ENCODE assay signal across 9 cellular contexts in the genomic region with DNA sequence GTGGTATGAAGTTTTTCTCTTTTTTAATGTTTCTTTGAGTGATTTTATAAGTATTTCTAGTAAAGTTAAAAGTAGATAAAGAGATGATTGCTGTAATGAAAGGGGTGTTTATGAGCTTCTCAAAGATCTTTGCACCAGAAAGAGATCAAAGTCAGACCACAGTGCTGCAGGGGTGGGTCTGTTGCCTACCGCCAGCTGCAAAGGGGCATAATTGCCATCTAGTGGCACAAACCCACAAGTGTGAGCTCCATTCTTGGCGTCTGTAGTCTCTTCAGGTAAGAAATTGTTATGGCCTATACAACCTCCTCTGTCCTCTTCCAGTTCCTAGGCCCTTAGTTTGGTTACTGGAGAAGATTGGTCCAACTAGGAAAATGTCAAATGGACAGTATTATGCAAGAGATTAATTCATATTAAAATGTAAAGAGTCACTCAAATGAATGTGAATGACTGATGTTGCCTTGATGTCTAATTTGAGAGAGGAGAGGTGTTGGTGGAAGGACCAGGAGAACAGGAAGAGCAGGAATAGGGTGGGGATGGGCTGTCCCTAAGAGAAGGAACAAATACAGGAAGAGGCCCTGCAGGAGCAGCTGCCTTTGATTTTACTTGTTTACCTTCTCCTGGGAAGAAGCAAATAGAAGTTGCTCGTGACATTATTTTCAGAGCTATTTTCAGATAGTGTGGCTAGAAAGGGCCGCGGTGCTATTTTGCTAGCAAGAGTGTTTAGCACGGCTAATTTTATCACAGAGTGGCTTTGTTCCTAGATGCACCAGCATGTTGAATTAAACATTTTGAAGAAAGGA. TPM values are rescaled to one million over a fixed set of nuclear protein-coding genes. Genes with fewer than 3 reads are reported as not detected.
A peak's percentile ranks its signal among the peaks of the same experiment; 100 is the strongest.
DNase-seq lines count a peak whose midpoint lies in the region; ATAC-seq, FAIRE-seq and TF ChIP-seq lines count a peak whose summit lies in the region.
"Had no signal": no experiment of that assay in that cellular context is flagged by ENCODE, and none has a peak within 500 bp of the region (broad histone marks: within the 10 kb centered on the region; RNA-seq: fewer than 3 reads in every experiment).

No MANE protein-coding gene starts in this region.

- no peak overlapping the region for H3K27ac Mint-ChIP-seq in CD4-positive, alpha-beta T cell

- CTCF ChIA-PET in CD4-positive, alpha-beta T cell (lab: Charles Lee), result interaction anchor here (0.6 to 1.9 kb wide), 14 partner anchors 9 to 712 kb away, joined by 3 to 36 read pairs (median 4); no protein-coding TSS in a partner anchor
- CTCF ChIA-PET in Panc1 (lab: Charles Lee), result no interaction called here
- CTCF ChIA-PET in mammary epithelial cell (lab: Charles Lee; ENCODE audit: low non-redundant PET), result no interaction called here

- H3K9ac ChIP-seq in mammary epithelial cell (ENCODE audit: insufficient read depth, low read length), result peak overlapping the region; percentile 22

- POLR2A ChIA-PET in CD4-positive, alpha-beta T cell (lab: Charles Lee), result interaction anchor here (0.7 to 4.1 kb wide), 10 partner anchors 53 to 649 kb away, joined by 3 to 37 read pairs (median 4); a partner anchor contains a TSS
- POLR2A ChIA-PET in Panc1 (lab: Charles Lee), result interaction anchor here (0.7 kb wide), 1 partner anchor 846 kb away, joined by 8 read pairs; no protein-coding TSS in a partner anchor

- intact Hi-C loops in CD4-positive, alpha-beta T cell (cut with DNase I, micrococcal nuclease), result loop anchor here (1.0 to 5.0 kb wide), 3 partner anchors 52 to 325 kb away; a partner anchor contains a TSS
- intact Hi-C loops in Panc1 (cut with micrococcal nuclease; ENCODE audit: unreplicated experiment), result no loop called here
- intact Hi-C loops in mammary epithelial cell (cut with micrococcal nuclease), result loop anchor here (5.0 kb wide), 1 partner anchor 35 kb away; no protein-coding TSS in a partner anchor
- intact Hi-C loops in pancreas (cut with DNase I), result no loop called here

- TF ChIP-seq CTCF in CD4-positive, alpha-beta T cell (IDR thresholded peaks at IDR 0.05), result peak; percentile 69
- TF ChIP-seq CTCF in HFF-Myc (IDR thresholded peaks at IDR 0.05; ENCODE audit: low read depth, low read length, missing control alignments) (peak; percentile 3), Panc1 (IDR thresholded peaks at IDR 0.05) (0 out of 2 replicates have a peak, but pooled peaks have one; percentile 33), mammary epithelial cell (conservative IDR thresholded peaks at IDR 0.05 in 1 of 2, IDR thresholded peaks at IDR 0.05 in 1 of 2; ENCODE audit: extremely low read depth in 1 of 2, insufficient read depth in 1 of 2, low read depth in 1 of 2, low read length in 2 of 2) (peak; percentile 33 to 46), pancreas (IDR thresholded peaks at IDR 0.05) (peak in 1 of 4 donors; percentile 7)

- no peaks in the 10 kb centered on the region for H4K20me1 ChIP-seq in mammary epithelial cell (ENCODE audit: insufficient read depth, low read length)

- H3K79me2 ChIP-seq in mammary epithelial cell (ENCODE audit: insufficient read depth, low read length), result peaks cover 21% of the 10 kb centered on the region

- no peaks in the 10 kb centered on the region for H3K27me3 ChIP-seq in CD4-positive, alpha-beta T cell (ENCODE audit: control insufficient read depth, insufficient read depth, low read length)
- H3K27me3 ChIP-seq in Panc1 (ENCODE audit: control insufficient read depth, insufficient read depth, low read length) (no peaks in the 10 kb centered on the region), mammary epithelial cell (ENCODE audit: insufficient read depth, low read length) (no peaks in the 10 kb centered on the region), pancreas (no peaks in the 10 kb centered on the region), HAP-1 (ENCODE audit: low read depth) (no peaks in the 10 kb centered on the region)

- H3K9me3 ChIP-seq in CD4-positive, alpha-beta T cell (ENCODE audit: control insufficient read depth, low read length), result no peaks in the 10 kb centered on the region
- H3K9me3 ChIP-seq in Panc1 (ENCODE audit: control insufficient read depth, insufficient read depth, low read depth, low read length) (no peaks in the 10 kb centered on the region), mammary epithelial cell (replicated peaks; ENCODE audit: insufficient read depth, low read length) (no peaks in the 10 kb centered on the region), pancreas (no peaks in the 10 kb centered on the region), HAP-1 (no peaks in the 10 kb centered on the region)

- dilution Hi-C loops in mammary epithelial cell (cut with HindIII; ENCODE audit: low sequenced_read_pairs), result no loop called here

- no peaks in the 10 kb centered on the region for H3K36me3 Mint-ChIP-seq in CD4-positive, alpha-beta T cell (ENCODE audit: low read depth)

- H2AFZ ChIP-seq in mammary epithelial cell (ENCODE audit: low read depth, low read length), result peak overlapping the region; percentile 30

- peak; percentile 20 to 55 (median 44) for DNase-seq in CD4-positive, alpha-beta T cell
- DNase-seq in HFF-Myc (ENCODE audit: extremely low read depth, low read depth) (no peak), Panc1 (ENCODE audit: low read depth, low spot score) (no peak), mammary epithelial cell (peak; percentile 61), pancreas (peak in 1 of 6 donors; percentile 7), occipital lobe (lab: John Stamatoyannopoulos, UW) (no peak), A172 (ENCODE audit: low spot score) (no peak), HAP-1 (ENCODE audit: low spot score in 2 of 2) (no peak)

- H3K36me3 ChIP-seq in Panc1 (ENCODE audit: control insufficient read depth, insufficient read depth, low read length) (no peaks in the 10 kb centered on the region), mammary epithelial cell (ENCODE audit: insufficient read depth, low read length) (no peaks in the 10 kb centered on the region), pancreas (no peaks in the 10 kb centered on the region), HAP-1 (replicated peaks) (no peaks in the 10 kb centered on the region)

- 78% methylated on average over 6 of the region's 6 CpGs for WGBS in mammary epithelial cell (ENCODE audit: low coverage, missing lambda C conversion rate)
- WGBS in pancreas, 2 donors, result 40 to 42% methylated on average over 6 of the region's 6 CpGs

- in situ Hi-C loops in Panc1 (cut with HindIII; ENCODE audit: low pct_unique_long_range_greater_than_20kb, low sequenced_read_pairs) (no loop called here), mammary epithelial cell (cut with MboI; ENCODE audit: low sequenced_read_pairs in 2 of 2) (loop anchor here (5.0 kb wide), 1 partner anchor 50 kb away; no protein-coding TSS in a partner anchor), HAP-1 (cut with MboI; ENCODE audit: low sequenced_read_pairs) (no loop called here)

- H3K4me3 Mint-ChIP-seq in CD4-positive, alpha-beta T cell, result no peak overlapping the region

- peak; percentile 95 for ATAC-seq in CD4-positive, alpha-beta T cell (ENCODE audit: poor library complexity)
- ATAC-seq in Panc1 (no peak), pancreas (peak; percentile 60 to 85 (median 76))

- H3K4me3 ChIP-seq in HFF-Myc (replicated peaks; ENCODE audit: low read depth, low read length) (no peak overlapping the region), Panc1 (ENCODE audit: low read depth in 2 of 2, low read length in 2 of 2) (no peak overlapping the region), mammary epithelial cell (replicated peaks in 1 of 3; ENCODE audit: insufficient read depth in 1 of 3, low read depth in 2 of 3, low read length in 3 of 3) (no peak overlapping the region), pancreas (no peak overlapping the region), HAP-1 (no peak overlapping the region)

- H3K4me1 ChIP-seq in Panc1 (ENCODE audit: control insufficient read depth, insufficient read depth, low read length) (no peaks in the 10 kb centered on the region), mammary epithelial cell (ENCODE audit: insufficient read depth, low read length) (peaks cover 58% of the 10 kb centered on the region), pancreas (peaks cover 0 to 6% (median 0%) of the 10 kb centered on the region in 3 donors), HAP-1 (no peaks in the 10 kb centered on the region)

- no peak for FAIRE-seq in pancreas (lab: Jason Lieb, UNC)
- FAIRE-seq: astrocyte had no signal

- BruUV-seq in Panc1 (replicated peaks; lab: Mats Ljungman, UMichigan) (no TSS peak), mammary epithelial cell (replicated peaks; lab: Mats Ljungman, UMichigan) (no TSS peak)

- no peaks in the 10 kb centered on the region for H3K27me3 Mint-ChIP-seq in CD4-positive, alpha-beta T cell

- no peak overlapping the region for H3K27ac ChIP-seq in CD4-positive, alpha-beta T cell (ENCODE audit: low read depth, low read length)
- H3K27ac ChIP-seq in Panc1 (ENCODE audit: low read length) (no peak overlapping the region), mammary epithelial cell (ENCODE audit: insufficient read depth, low read depth, low read length) (peak overlapping the region; percentile 96), pancreas (no peak overlapping the region)

- H3K9me3 Mint-ChIP-seq in CD4-positive, alpha-beta T cell, result no peaks in the 10 kb centered on the region

- H3K4me2 ChIP-seq in mammary epithelial cell (ENCODE audit: insufficient read depth, low read depth, low read length), result peak overlapping the region; percentile 61

- peaks cover 17% of the 10 kb centered on the region for H3K4me1 Mint-ChIP-seq in CD4-positive, alpha-beta T cell (ENCODE audit: low read depth)

RNA-seq across cellular contexts. Expression of a gene that starts 53.0 kb away (rescaled TPM):
- total RNA-seq in CD4-positive, alpha-beta T cell, result 10 to 100 TPM; 27.9 to 29.1 TPM
- total RNA-seq in Panc1 (2021; ENCODE audit: unreplicated experiment), result 35.3 TPM
- polyA plus RNA-seq in Panc1 (2012; ENCODE audit: insufficient read length), result 14.5 TPM
- 10 to 100 TPM; 95.8 to 96.4 TPM for total RNA-seq in mammary epithelial cell
- 48.8 TPM for polyA plus RNA-seq in mammary epithelial cell
- polyA minus RNA-seq in mammary epithelial cell, result 154 TPM
- 10 to 100 TPM in 5 of 6 donors, 1 to 10 TPM in 1; 9.6 to 20.7 (median 13.6) TPM for total RNA-seq in pancreas
- 1 to 10 TPM; 4.4 to 5.7 TPM for polyA plus RNA-seq in pancreas
- total RNA-seq in occipital lobe, result 117 TPM
- total RNA-seq in A172 (2014; rRNA removed; shearing (Covaris generic)), result 50.1 and 61.7 TPM in 2 replicates

Comparison
In these comparisons a context has a peak if more than half of its experiments do, and no peak if none do; other contexts are left out.
1. DNase-seq: peak in CD4-positive, alpha-beta T cell (10 of 10) and mammary epithelial cell (single experiment); none in HFF-Myc (single experiment), Panc1 (single experiment), occipital lobe (single experiment), A172 (single experiment) and HAP-1 (0 of 2).
2. intact Hi-C loops: an anchor here in CD4-positive, alpha-beta T cell (1.0 to 5.0 kb wide) and mammary epithelial cell (5.0 kb wide); none called in Panc1 and pancreas.
3. in situ Hi-C loops: an anchor here in mammary epithelial cell (5.0 kb wide); none called in Panc1 and HAP-1.